In the genomic region with DNA sequence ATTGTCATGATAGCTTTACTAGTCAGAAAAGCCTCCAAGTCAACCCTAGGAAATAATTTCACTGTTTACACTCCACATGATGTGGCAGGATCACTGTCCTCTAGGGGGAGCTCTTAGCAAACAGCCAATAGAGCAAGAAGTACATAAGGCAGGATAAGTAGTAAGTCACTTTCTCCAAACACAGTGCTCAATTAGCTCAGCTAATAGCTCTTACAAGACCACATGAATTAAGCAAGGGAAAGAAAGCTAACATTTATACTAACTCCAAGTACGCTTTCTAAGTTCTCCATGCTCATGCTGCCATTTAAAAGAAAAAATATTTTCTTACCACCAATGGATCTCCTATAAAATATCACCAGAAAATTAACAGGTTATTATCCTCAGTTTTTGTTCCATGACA, we compare ENCODE assay signal across 2 cellular contexts.
TF ChIP-seq lines count a peak whose summit lies in the region.

No MANE protein-coding gene starts in this region.

TF ChIP-seq in H1, 55 proteins besides CTCF, POLR2A, EP300 and RAD21:
- TF ChIP-seq PHF8 (conservative IDR thresholded peaks at IDR 0.05; ENCODE audit: low read depth, low read length), result no peak
- no peak for TF ChIP-seq ASH2L (IDR thresholded peaks at IDR 0.05; ENCODE audit: low read length)
- TF ChIP-seq TAF7 (optimal IDR thresholded peaks at IDR 0.05; ENCODE audit: borderline replicate concordance, low read depth, low read length), result no peak
- TF ChIP-seq CHD1 (IDR thresholded peaks at IDR 0.05; ENCODE audit: low read depth, low read length), result no peak
- no peak for TF ChIP-seq YY1 (IDR thresholded peaks at IDR 0.05; ENCODE audit: low read depth, low read length)
- no peak for TF ChIP-seq SIN3A (conservative IDR thresholded peaks at IDR 0.05 in 1 of 2, IDR thresholded peaks at IDR 0.05 in 1 of 2; ENCODE audit: low read depth in 1 of 2, low read length in 2 of 2)
- TF ChIP-seq SRF (IDR thresholded peaks at IDR 0.05; ENCODE audit: low read depth, low read length), result no peak
- no peak for TF ChIP-seq GABPA (IDR thresholded peaks at IDR 0.05; ENCODE audit: borderline replicate concordance, insufficient read depth, low read length)
- TF ChIP-seq TCF12 (IDR thresholded peaks at IDR 0.05; ENCODE audit: low read depth, low read length), result no peak
- TF ChIP-seq KDM1A (IDR thresholded peaks at IDR 0.05; ENCODE audit: borderline replicate concordance, low read length), result peak; percentile 96
- TF ChIP-seq HDAC2 (IDR thresholded peaks at IDR 0.05; ENCODE audit: borderline replicate concordance in 1 of 2, low read depth in 2 of 2, low read length in 2 of 2), result peak in 1 of 2 experiments; percentile 93; a peak in 1 of 4 replicates

TF ChIP-seq in neural cell, 6 proteins besides CTCF, POLR2A, EP300 and RAD21:
- TF ChIP-seq MXI1 (conservative IDR thresholded peaks at IDR 0.05; ENCODE audit: poor library complexity, severe bottlenecking) (no peak), EZH2 (IDR thresholded peaks at IDR 0.05; ENCODE audit: borderline replicate concordance, insufficient read depth, low read length, poor library complexity, severe bottlenecking) (no peak), SMC3 (conservative IDR thresholded peaks at IDR 0.05; ENCODE audit: poor library complexity) (no peak), POLR2AphosphoS5 (IDR thresholded peaks at IDR 0.05) (no peak), TAF1 (IDR thresholded peaks at IDR 0.05; ENCODE audit: low read depth) (no peak)
- TF ChIP-seq, protein P1, sequence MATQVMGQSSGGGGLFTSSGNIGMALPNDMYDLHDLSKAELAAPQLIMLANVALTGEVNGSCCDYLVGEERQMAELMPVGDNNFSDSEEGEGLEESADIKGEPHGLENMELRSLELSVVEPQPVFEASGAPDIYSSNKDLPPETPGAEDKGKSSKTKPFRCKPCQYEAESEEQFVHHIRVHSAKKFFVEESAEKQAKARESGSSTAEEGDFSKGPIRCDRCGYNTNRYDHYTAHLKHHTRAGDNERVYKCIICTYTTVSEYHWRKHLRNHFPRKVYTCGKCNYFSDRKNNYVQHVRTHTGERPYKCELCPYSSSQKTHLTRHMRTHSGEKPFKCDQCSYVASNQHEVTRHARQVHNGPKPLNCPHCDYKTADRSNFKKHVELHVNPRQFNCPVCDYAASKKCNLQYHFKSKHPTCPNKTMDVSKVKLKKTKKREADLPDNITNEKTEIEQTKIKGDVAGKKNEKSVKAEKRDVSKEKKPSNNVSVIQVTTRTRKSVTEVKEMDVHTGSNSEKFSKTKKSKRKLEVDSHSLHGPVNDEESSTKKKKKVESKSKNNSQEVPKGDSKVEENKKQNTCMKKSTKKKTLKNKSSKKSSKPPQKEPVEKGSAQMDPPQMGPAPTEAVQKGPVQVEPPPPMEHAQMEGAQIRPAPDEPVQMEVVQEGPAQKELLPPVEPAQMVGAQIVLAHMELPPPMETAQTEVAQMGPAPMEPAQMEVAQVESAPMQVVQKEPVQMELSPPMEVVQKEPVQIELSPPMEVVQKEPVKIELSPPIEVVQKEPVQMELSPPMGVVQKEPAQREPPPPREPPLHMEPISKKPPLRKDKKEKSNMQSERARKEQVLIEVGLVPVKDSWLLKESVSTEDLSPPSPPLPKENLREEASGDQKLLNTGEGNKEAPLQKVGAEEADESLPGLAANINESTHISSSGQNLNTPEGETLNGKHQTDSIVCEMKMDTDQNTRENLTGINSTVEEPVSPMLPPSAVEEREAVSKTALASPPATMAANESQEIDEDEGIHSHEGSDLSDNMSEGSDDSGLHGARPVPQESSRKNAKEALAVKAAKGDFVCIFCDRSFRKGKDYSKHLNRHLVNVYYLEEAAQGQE (IDR thresholded peaks at IDR 0.05; ENCODE audit: borderline replicate concordance), result no peak
